8 cellular contexts compared by ENCODE assay signal in genomic region chr12:54549774-54550451, GRCh38. TPM values are rescaled to one million over a fixed set of nuclear protein-coding genes. Genes with fewer than 3 reads are reported as not detected.
DNase-seq lines count a peak whose midpoint lies in the region; ATAC-seq and TF ChIP-seq lines count a peak whose summit lies in the region.

No MANE protein-coding gene starts in this region.

- TF ChIP-seq CTCF in upper lobe of right lung (IDR thresholded peaks at IDR 0.05) (no peak), PC-9 (conservative IDR thresholded peaks at IDR 0.05) (no peak)

- H3K27ac ChIP-seq in effector memory CD4-positive, alpha-beta T cell (ENCODE audit: insufficient read depth, low read length, poor library complexity, severe bottlenecking) = no peak overlapping the region
- no peak overlapping the region for H3K27ac ChIP-seq in upper lobe of right lung
- no peak overlapping the region for H3K27ac ChIP-seq in PC-9

- H3K27ac Mint-ChIP-seq in natural killer cell treated with Interleukin-12 subunit alpha and Interleukin-12 subunit beta and Interleukin-15 and Interleukin-18, amount 100 ng/mL, for 72 hours = no peak overlapping the region

- H3K27me3 ChIP-seq in effector memory CD4-positive, alpha-beta T cell (replicated peaks; ENCODE audit: control insufficient read depth, insufficient read depth, low read length, poor library complexity, severe bottlenecking) = no peaks in the 10 kb centered on the region
- H3K27me3 ChIP-seq in upper lobe of right lung (peaks cover 14% of the 10 kb centered on the region), PC-9 (ENCODE audit: insufficient read depth, low read depth) (peaks cover 79% of the 10 kb centered on the region)

- CTCF ChIA-PET in PC-9 (lab: Charles Lee) = no interaction called here

- POLR2A ChIA-PET in PC-9 (lab: Charles Lee; ENCODE audit: unreplicated experiment) = no interaction called here

- no peaks in the 10 kb centered on the region for H3K9me2 ChIP-seq in PC-9 (ENCODE audit: insufficient read depth)

- H3K9me3 Mint-ChIP-seq in natural killer cell treated with Interleukin-12 subunit alpha and Interleukin-12 subunit beta and Interleukin-15 and Interleukin-18, amount 100 ng/mL, for 72 hours = no peaks in the 10 kb centered on the region

- H3K9me3 ChIP-seq in effector memory CD4-positive, alpha-beta T cell (ENCODE audit: control insufficient read depth, low read length) = no peaks in the 10 kb centered on the region
- no peaks in the 10 kb centered on the region for H3K9me3 ChIP-seq in upper lobe of right lung
- H3K9me3 ChIP-seq in PC-9 (ENCODE audit: insufficient read depth, low read depth) = no peaks in the 10 kb centered on the region

- peak overlapping the region; percentile 53 for H3K4me3 ChIP-seq in effector memory CD4-positive, alpha-beta T cell (ENCODE audit: insufficient read depth, low read depth, low read length, poor library complexity, severe bottlenecking)
- H3K4me3 ChIP-seq in upper lobe of right lung = peak overlapping the region; percentile 42
- no peak overlapping the region for H3K4me3 ChIP-seq in PC-9

- peak; percentile 46 to 56 for ATAC-seq in natural killer cell treated with Interleukin-12 subunit alpha and Interleukin-12 subunit beta and Interleukin-15 and Interleukin-18, amount 100 ng/mL, for 72 hours
- ATAC-seq in upper lobe of right lung = peak; percentile 37

- H3K4me2 ChIP-seq in PC-9 = no peak overlapping the region

- H3K27me3 Mint-ChIP-seq in natural killer cell treated with Interleukin-12 subunit alpha and Interleukin-12 subunit beta and Interleukin-15 and Interleukin-18, amount 100 ng/mL, for 72 hours = peaks cover 0 to 9% of the 10 kb centered on the region in 2 donors

- peak; percentile 34 for DNase-seq in NCI-H146 (lab: John Stamatoyannopoulos, UW)
- no peak for DNase-seq in NCI-H146 treated with DMSO at 0.1 percent for 48 hours (lab: John Stamatoyannopoulos, UW; ENCODE audit: unreplicated experiment)
- peak; percentile 93 for DNase-seq in T1000 (lab: John Stamatoyannopoulos, UW)
- no peak for DNase-seq in effector memory CD4-positive, alpha-beta T cell
- no peak for DNase-seq in natural killer cell treated with Interleukin-12 subunit alpha and Interleukin-12 subunit beta and Interleukin-15 and Interleukin-18, amount 100 ng/mL, for 72 hours (ENCODE audit: low spot score)
- no peak for DNase-seq in upper lobe of right lung
- no peak for DNase-seq in GM19240 (ENCODE audit: insufficient read length, low spot score)
- no peak for DNase-seq in PC-9

- H3F3A ChIP-seq in PC-9 (ENCODE audit: insufficient read depth, low read depth) = no peaks in the 10 kb centered on the region

- peaks cover 10% of the 10 kb centered on the region for H3K4me1 ChIP-seq in effector memory CD4-positive, alpha-beta T cell (ENCODE audit: control insufficient read depth, insufficient read depth, low read length, poor library complexity, severe bottlenecking)
- peaks cover 7% of the 10 kb centered on the region for H3K4me1 ChIP-seq in upper lobe of right lung
- no peaks in the 10 kb centered on the region for H3K4me1 ChIP-seq in PC-9 (replicated peaks; ENCODE audit: insufficient read depth)

- no peaks in the 10 kb centered on the region for H3K36me3 Mint-ChIP-seq in natural killer cell treated with Interleukin-12 subunit alpha and Interleukin-12 subunit beta and Interleukin-15 and Interleukin-18, amount 100 ng/mL, for 72 hours

- H3K4me3 Mint-ChIP-seq in natural killer cell treated with Interleukin-12 subunit alpha and Interleukin-12 subunit beta and Interleukin-15 and Interleukin-18, amount 100 ng/mL, for 72 hours = peak overlapping the region; percentile 71

- no TSS peak for BruUV-seq in PC-9 (replicated peaks; lab: Mats Ljungman, UMichigan)

- H3K79me2 ChIP-seq in PC-9 (ENCODE audit: low read depth) = no peaks in the 10 kb centered on the region

- H3K36me3 ChIP-seq in effector memory CD4-positive, alpha-beta T cell (ENCODE audit: control insufficient read depth, insufficient read depth, low read length) = no peaks in the 10 kb centered on the region
- H3K36me3 ChIP-seq in upper lobe of right lung (no peaks in the 10 kb centered on the region), PC-9 (ENCODE audit: low read depth) (no peaks in the 10 kb centered on the region)

- H4K20me1 ChIP-seq in PC-9 (ENCODE audit: insufficient read depth) = no peaks in the 10 kb centered on the region

- no peak overlapping the region for H2AFZ ChIP-seq in PC-9

- intact Hi-C loops in upper lobe of right lung (cut with DNase I) (no loop called here), PC-9 (cut with micrococcal nuclease; ENCODE audit: unreplicated experiment) (no loop called here)

- peaks cover 0 to 20% of the 10 kb centered on the region in 2 donors for H3K4me1 Mint-ChIP-seq in natural killer cell treated with Interleukin-12 subunit alpha and Interleukin-12 subunit beta and Interleukin-15 and Interleukin-18, amount 100 ng/mL, for 72 hours (ENCODE audit: low read depth in 2 of 2)

RNA-seq across cellular contexts. Expression of gene PDE1B, which starts 0.5 kb away (rescaled TPM):
- 10 to 100 TPM; 28.4 to 34.6 TPM for total RNA-seq in natural killer cell treated with Interleukin-12 subunit alpha and Interleukin-12 subunit beta and Interleukin-15 and Interleukin-18, amount 100 ng/mL, for 72 hours
- total RNA-seq in upper lobe of right lung (6.1 TPM), PC-9 (2021) (not detected in 2 replicates)

RNA-seq across cellular contexts. Expression of gene PPP1R1A, which starts 38.5 kb away (rescaled TPM):
- not detected for total RNA-seq in natural killer cell treated with Interleukin-12 subunit alpha and Interleukin-12 subunit beta and Interleukin-15 and Interleukin-18, amount 100 ng/mL, for 72 hours
- total RNA-seq in upper lobe of right lung (not detected), PC-9 (2021) (not detected in 2 replicates)

RNA-seq across cellular contexts. Expression of gene NCKAP1L, which starts 52.4 kb away (rescaled TPM):
- total RNA-seq in natural killer cell treated with Interleukin-12 subunit alpha and Interleukin-12 subunit beta and Interleukin-15 and Interleukin-18, amount 100 ng/mL, for 72 hours = 100 to 1,000 TPM; 143 to 179 TPM
- total RNA-seq in upper lobe of right lung = 59.5 TPM
- not detected in 2 replicates for total RNA-seq in PC-9 (2021)

Comparison
In these comparisons a context has a peak if more than half of its experiments do, and no peak if none do; other contexts are left out.
1. DNase-seq: peak in NCI-H146 (single experiment) and T1000 (single experiment); none in NCI-H146 treated with DMSO at 0.1 percent for 48 hours (single experiment), effector memory CD4-positive, alpha-beta T cell (0 of 3), natural killer cell treated with Interleukin-12 subunit alpha and Interleukin-12 subunit beta and Interleukin-15 and Interleukin-18, amount 100 ng/mL, for 72 hours (single experiment), upper lobe of right lung (single experiment), GM19240 (single experiment) and PC-9 (0 of 2).
2. RNA of gene NCKAP1L, which starts 52.4 kb away (total RNA-seq): 143 to 179 TPM in natural killer cell treated with Interleukin-12 subunit alpha and Interleukin-12 subunit beta and Interleukin-15 and Interleukin-18, amount 100 ng/mL, for 72 hours and 59.5 TPM in upper lobe of right lung (single experiment); not detected in PC-9; every median in the first group is over 10 times any median in the second.